ENCODE assay signal across 17 cellular contexts in the genomic region with DNA sequence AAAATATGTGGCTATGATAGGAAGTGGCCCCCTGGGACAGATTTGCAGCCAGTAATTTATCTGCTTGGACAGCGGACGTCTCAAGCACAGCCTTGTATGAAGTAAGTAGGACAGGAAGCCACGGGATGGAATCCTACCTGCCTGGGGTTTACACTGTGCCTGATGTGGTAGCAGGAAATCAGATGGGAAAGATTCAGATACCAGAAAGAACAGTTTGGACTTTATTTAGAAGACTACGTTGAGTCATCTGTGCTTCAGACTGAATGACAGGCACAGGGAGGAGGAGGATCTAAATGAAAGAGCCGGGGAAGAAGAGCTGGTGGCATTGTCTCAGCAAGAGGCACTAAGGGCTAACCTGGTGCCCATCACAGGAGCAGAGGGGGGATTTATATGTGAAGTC.
DNase-seq lines count a peak whose midpoint lies in the region; ATAC-seq and TF ChIP-seq lines count a peak whose summit lies in the region.
"Had no signal": no experiment of that assay in that cellular context is flagged by ENCODE, and none has a peak within 500 bp of the region (broad histone marks: within the 10 kb centered on the region; RNA-seq: fewer than 3 reads in every experiment).

No MANE protein-coding gene starts in this region.

- H3K36me3 ChIP-seq in DND-41 (ENCODE audit: insufficient read depth, low read length), result no peaks in the 10 kb centered on the region
- H3K36me3 ChIP-seq: BLaER1, HAP-1 had no signal

- H2AFZ ChIP-seq in DND-41 (ENCODE audit: low read depth, low read length), result 0 out of 2 replicates have a peak overlapping the region, but pooled peaks have one; percentile 7

- peaks cover 26% of the 10 kb centered on the region for H3K4me1 ChIP-seq in DND-41 (ENCODE audit: insufficient read depth, low read length)
- H3K4me1 ChIP-seq: BLaER1, HAP-1 had no signal

- H3K9me3 ChIP-seq in DND-41 (ENCODE audit: insufficient read depth, low read length, severe bottlenecking), result peaks cover 17% of the 10 kb centered on the region
- peaks cover 2% of the 10 kb centered on the region for H3K9me3 ChIP-seq in T-helper 17 cell (ENCODE audit: control insufficient read depth, low read length, poor library complexity, severe bottlenecking)
- H3K9me3 ChIP-seq: HAP-1 had no signal

- H4K20me1 ChIP-seq in DND-41 (ENCODE audit: insufficient read depth, low read length), result no peaks in the 10 kb centered on the region
- H4K20me1 ChIP-seq: BLaER1 had no signal

- H3K4me3 Mint-ChIP-seq in T-helper 17 cell (no peak overlapping the region), progenitor cell of endocrine pancreas (ENCODE audit: low read depth) (no peak overlapping the region)
- H3K4me3 Mint-ChIP-seq: B cell; CD14-positive monocyte; CD4-positive, alpha-beta memory T cell; HFFc6 had no signal

- H3K36me3 Mint-ChIP-seq in T-helper 17 cell (ENCODE audit: low read depth) (peaks cover 2% of the 10 kb centered on the region), progenitor cell of endocrine pancreas (ENCODE audit: insufficient read depth) (no peaks in the 10 kb centered on the region)
- H3K36me3 Mint-ChIP-seq: CD14-positive monocyte had no signal

- H3K27me3 Mint-ChIP-seq in T-helper 17 cell, result no peaks in the 10 kb centered on the region
- H3K27me3 Mint-ChIP-seq in progenitor cell of endocrine pancreas, result peaks cover 9% of the 10 kb centered on the region

- no peaks in the 10 kb centered on the region for H3K27me3 ChIP-seq in DND-41 (ENCODE audit: insufficient read depth, low read length, poor library complexity)
- H3K27me3 ChIP-seq: BLaER1 had no signal

- no peak overlapping the region for H3K4me3 ChIP-seq in DND-41 (ENCODE audit: low read depth in 1 of 2, low read length in 2 of 2)
- H3K4me3 ChIP-seq: BLaER1, HAP-1 had no signal

- peaks cover 14% of the 10 kb centered on the region for H3K9me3 Mint-ChIP-seq in progenitor cell of endocrine pancreas (ENCODE audit: low read depth)
- H3K9me3 Mint-ChIP-seq: HFFc6 had no signal

- no peak for DNase-seq in DND-41
- no peak for DNase-seq in T-helper 17 cell
- peak; percentile 31 for DNase-seq in putamen (ENCODE audit: low spot score)
- no peak for DNase-seq in SIG-M5 treated with dmso at 0.1 percent for 504 hours (lab: John Stamatoyannopoulos, UW; ENCODE audit: unreplicated experiment)
- no peak for DNase-seq in progenitor cell of endocrine pancreas (ENCODE audit: low spot score, unreplicated experiment)
- DNase-seq: Calu3, COR-L47, DMS53, DMS79 treated with DMSO at 0.1 percent for 48 hours, GOT3, HFFc6 had no signal

- H3K9ac ChIP-seq in DND-41 (ENCODE audit: low read depth, low read length), result no peak overlapping the region
- H3K9ac ChIP-seq: BLaER1 had no signal

- ATAC-seq in DND-41 (ENCODE audit: insufficient read depth, low read depth) (peak; percentile 41; the same call in 2 of the 3 replicates), T-helper 17 cell (no peak), HG03342 (IDR thresholded peaks at IDR 0.05; ENCODE audit: unreplicated experiment) (no peak)

- H3K4me2 ChIP-seq in DND-41 (ENCODE audit: insufficient read depth, low read length), result no peak overlapping the region
- H3K4me2 ChIP-seq: BLaER1 had no signal

- H3K27ac Mint-ChIP-seq in T-helper 17 cell (peak overlapping the region; percentile 5), progenitor cell of endocrine pancreas (no peak overlapping the region)
- H3K27ac Mint-ChIP-seq: B cell; CD14-positive monocyte; CD4-positive, alpha-beta memory T cell; HFFc6 had no signal

- peak overlapping the region; percentile 59 for H3K27ac ChIP-seq in DND-41 (ENCODE audit: low read length)
- H3K27ac ChIP-seq: BLaER1 had no signal

- H3K4me1 Mint-ChIP-seq in T-helper 17 cell, result peaks cover 3% of the 10 kb centered on the region
- H3K4me1 Mint-ChIP-seq in progenitor cell of endocrine pancreas (ENCODE audit: low read depth), result peaks cover 2% of the 10 kb centered on the region
- H3K4me1 Mint-ChIP-seq: B cell, CD14-positive monocyte had no signal

- TF ChIP-seq CTCF in DND-41 (IDR thresholded peaks at IDR 0.05; ENCODE audit: borderline replicate concordance, extremely low read depth, low read length, poor library complexity, severe bottlenecking) (no peak), progenitor cell of endocrine pancreas (IDR thresholded peaks at IDR 0.05; ENCODE audit: unreplicated experiment) (no peak)

- H3K79me2 ChIP-seq in DND-41 (ENCODE audit: insufficient read depth, low read length), result no peaks in the 10 kb centered on the region
